Comparison of ENCODE assay signal across 26 cellular contexts in genomic region chr11:23404225-23405160, GRCh38.
A peak's percentile ranks its signal among the peaks of the same experiment; 100 is the strongest.
DNase-seq lines count a peak whose midpoint lies in the region; ATAC-seq, FAIRE-seq and TF ChIP-seq lines count a peak whose summit lies in the region.
"Had no signal": no experiment of that assay in that cellular context is flagged by ENCODE, and none has a peak within 500 bp of the region (broad histone marks: within the 10 kb centered on the region; RNA-seq: fewer than 3 reads in every experiment).

No MANE protein-coding gene starts in this region.

- WGBS in right cardiac atrium, result 94% methylated on average over 41 of the region's 41 CpGs
- WGBS in pancreas, 2 donors, result 96 to 97% methylated on average over 41 of the region's 41 CpGs

- H3K27me3 ChIP-seq in right cardiac atrium (ENCODE audit: control insufficient read depth, insufficient read depth) (no peaks in the 10 kb centered on the region), pancreas (no peaks in the 10 kb centered on the region), upper lobe of right lung (no peaks in the 10 kb centered on the region)

- no peaks in the 10 kb centered on the region for H3K4me1 ChIP-seq in right cardiac atrium (ENCODE audit: control insufficient read depth, insufficient read depth, low read length)
- H3K4me1 ChIP-seq in pancreas, result no peaks in the 10 kb centered on the region
- H3K4me1 ChIP-seq in upper lobe of right lung, result no peaks in the 10 kb centered on the region

- H3K36me3 ChIP-seq in pancreas (no peaks in the 10 kb centered on the region), upper lobe of right lung (no peaks in the 10 kb centered on the region)

- TF ChIP-seq CTCF in pancreas (IDR thresholded peaks at IDR 0.05) (no peak), upper lobe of right lung (IDR thresholded peaks at IDR 0.05) (no peak)

- intact Hi-C loops in left ventricle myocardium superior (cut with micrococcal nuclease), result no loop called here
- intact Hi-C loops in left cardiac atrium (cut with DNase I), result no loop called here
- intact Hi-C loops in right cardiac atrium (cut with DNase I), result no loop called here
- intact Hi-C loops in pancreas (cut with DNase I), result no loop called here
- intact Hi-C loops in upper lobe of right lung (cut with DNase I), result no loop called here

- FAIRE-seq in pancreas (lab: Jason Lieb, UNC) (no peak), frontal cortex (lab: Jason Lieb, UNC) (no peak)
- FAIRE-seq: A204.1, D721Med, H54, HepG2 had no signal

- ATAC-seq in left ventricle myocardium superior, result no peak
- no peak for ATAC-seq in left cardiac atrium
- peak in 1 of 2 donors; percentile 26 for ATAC-seq in right cardiac atrium
- no peak for ATAC-seq in pancreas
- ATAC-seq in upper lobe of right lung, result peak; percentile 37
- ATAC-seq: HepG2, PC-3 had no signal

- H3K9me3 ChIP-seq in right cardiac atrium (ENCODE audit: control insufficient read depth, low read length), result no peaks in the 10 kb centered on the region
- H3K9me3 ChIP-seq in pancreas, result no peaks in the 10 kb centered on the region
- H3K9me3 ChIP-seq in upper lobe of right lung, result no peaks in the 10 kb centered on the region

- no peak overlapping the region for H3K27ac ChIP-seq in right cardiac atrium (ENCODE audit: low read length)
- no peak overlapping the region for H3K27ac ChIP-seq in pancreas
- no peak overlapping the region for H3K27ac ChIP-seq in upper lobe of right lung
- H3K27ac ChIP-seq: HL-60 had no signal

- DNase-seq in left ventricle myocardium superior (peak; percentile 13), left cardiac atrium (no peak), right cardiac atrium (peak in 2 of 3 donors; percentile 28 to 44), pancreas (peak in 4 of 6 donors; percentile 6 to 60 (median 14)), upper lobe of right lung (peak; percentile 54), SK-N-DZ (ENCODE audit: low spot score) (no peak), SKM-1 treated with dmso at 0.1 percent for 144 hours (lab: John Stamatoyannopoulos, UW; ENCODE audit: unreplicated experiment) (no peak), frontal cortex (ENCODE audit: low spot score in 2 of 2) (no peak)
- DNase-seq: DMS53, GDM1, KBM-7, MM.1S, NCI-H1048, NCI-H1417 treated with DMSO at 0.1 percent for 48 hours, NCI-H187, NCI-H2107, NCI-H446 treated with DMSO at 0.1 percent for 48 hours, NCI-H526 treated with DMSO at 0.1 percent for 48 hours, PC-3, RPMI8226, SIG-M5 had no signal

- H3K4me3 ChIP-seq in right cardiac atrium (ENCODE audit: low read length), result no peak overlapping the region
- no peak overlapping the region for H3K4me3 ChIP-seq in pancreas
- H3K4me3 ChIP-seq in upper lobe of right lung, result no peak overlapping the region

Comparison
In these comparisons a context has a peak if more than half of its experiments do, and no peak if none do; other contexts are left out.
1. DNase-seq: peak in left ventricle myocardium superior (single experiment), right cardiac atrium (2 of 3), pancreas (4 of 6) and upper lobe of right lung (single experiment); none in left cardiac atrium (single experiment), SK-N-DZ (single experiment), SKM-1 treated with dmso at 0.1 percent for 144 hours (single experiment) and frontal cortex (0 of 2).